Comparison of ENCODE assay signal across 1 cellular context in the genomic region with DNA sequence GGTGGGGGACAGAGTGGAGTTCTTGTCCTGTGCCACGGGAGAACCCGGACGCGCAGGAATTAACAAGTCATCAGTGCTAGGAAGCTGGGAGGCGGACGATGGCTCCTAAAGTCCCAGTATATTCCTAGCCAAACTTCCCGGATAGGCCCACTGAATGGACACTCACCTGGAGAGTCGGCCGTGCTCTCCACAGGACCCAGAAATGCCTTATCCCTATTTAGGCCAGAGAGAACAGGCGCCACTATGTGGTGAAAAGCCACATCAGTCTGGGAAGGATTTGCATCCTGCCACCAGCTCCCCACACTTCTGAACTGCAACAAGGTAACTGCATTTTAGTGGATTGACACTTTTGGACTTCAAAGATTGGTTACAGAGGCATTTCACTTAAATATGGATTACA.
TF ChIP-seq lines count a peak whose summit lies in the region.

No MANE protein-coding gene starts in this region.

TF ChIP-seq in GM12878, 131 proteins besides CTCF, POLR2A, EP300 and RAD21 (continued from another document):
- TF ChIP-seq, protein P1, sequence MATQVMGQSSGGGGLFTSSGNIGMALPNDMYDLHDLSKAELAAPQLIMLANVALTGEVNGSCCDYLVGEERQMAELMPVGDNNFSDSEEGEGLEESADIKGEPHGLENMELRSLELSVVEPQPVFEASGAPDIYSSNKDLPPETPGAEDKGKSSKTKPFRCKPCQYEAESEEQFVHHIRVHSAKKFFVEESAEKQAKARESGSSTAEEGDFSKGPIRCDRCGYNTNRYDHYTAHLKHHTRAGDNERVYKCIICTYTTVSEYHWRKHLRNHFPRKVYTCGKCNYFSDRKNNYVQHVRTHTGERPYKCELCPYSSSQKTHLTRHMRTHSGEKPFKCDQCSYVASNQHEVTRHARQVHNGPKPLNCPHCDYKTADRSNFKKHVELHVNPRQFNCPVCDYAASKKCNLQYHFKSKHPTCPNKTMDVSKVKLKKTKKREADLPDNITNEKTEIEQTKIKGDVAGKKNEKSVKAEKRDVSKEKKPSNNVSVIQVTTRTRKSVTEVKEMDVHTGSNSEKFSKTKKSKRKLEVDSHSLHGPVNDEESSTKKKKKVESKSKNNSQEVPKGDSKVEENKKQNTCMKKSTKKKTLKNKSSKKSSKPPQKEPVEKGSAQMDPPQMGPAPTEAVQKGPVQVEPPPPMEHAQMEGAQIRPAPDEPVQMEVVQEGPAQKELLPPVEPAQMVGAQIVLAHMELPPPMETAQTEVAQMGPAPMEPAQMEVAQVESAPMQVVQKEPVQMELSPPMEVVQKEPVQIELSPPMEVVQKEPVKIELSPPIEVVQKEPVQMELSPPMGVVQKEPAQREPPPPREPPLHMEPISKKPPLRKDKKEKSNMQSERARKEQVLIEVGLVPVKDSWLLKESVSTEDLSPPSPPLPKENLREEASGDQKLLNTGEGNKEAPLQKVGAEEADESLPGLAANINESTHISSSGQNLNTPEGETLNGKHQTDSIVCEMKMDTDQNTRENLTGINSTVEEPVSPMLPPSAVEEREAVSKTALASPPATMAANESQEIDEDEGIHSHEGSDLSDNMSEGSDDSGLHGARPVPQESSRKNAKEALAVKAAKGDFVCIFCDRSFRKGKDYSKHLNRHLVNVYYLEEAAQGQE (IDR thresholded peaks at IDR 0.05; ENCODE audit: low read depth, low read length): no peak
- TF ChIP-seq, protein P2, sequence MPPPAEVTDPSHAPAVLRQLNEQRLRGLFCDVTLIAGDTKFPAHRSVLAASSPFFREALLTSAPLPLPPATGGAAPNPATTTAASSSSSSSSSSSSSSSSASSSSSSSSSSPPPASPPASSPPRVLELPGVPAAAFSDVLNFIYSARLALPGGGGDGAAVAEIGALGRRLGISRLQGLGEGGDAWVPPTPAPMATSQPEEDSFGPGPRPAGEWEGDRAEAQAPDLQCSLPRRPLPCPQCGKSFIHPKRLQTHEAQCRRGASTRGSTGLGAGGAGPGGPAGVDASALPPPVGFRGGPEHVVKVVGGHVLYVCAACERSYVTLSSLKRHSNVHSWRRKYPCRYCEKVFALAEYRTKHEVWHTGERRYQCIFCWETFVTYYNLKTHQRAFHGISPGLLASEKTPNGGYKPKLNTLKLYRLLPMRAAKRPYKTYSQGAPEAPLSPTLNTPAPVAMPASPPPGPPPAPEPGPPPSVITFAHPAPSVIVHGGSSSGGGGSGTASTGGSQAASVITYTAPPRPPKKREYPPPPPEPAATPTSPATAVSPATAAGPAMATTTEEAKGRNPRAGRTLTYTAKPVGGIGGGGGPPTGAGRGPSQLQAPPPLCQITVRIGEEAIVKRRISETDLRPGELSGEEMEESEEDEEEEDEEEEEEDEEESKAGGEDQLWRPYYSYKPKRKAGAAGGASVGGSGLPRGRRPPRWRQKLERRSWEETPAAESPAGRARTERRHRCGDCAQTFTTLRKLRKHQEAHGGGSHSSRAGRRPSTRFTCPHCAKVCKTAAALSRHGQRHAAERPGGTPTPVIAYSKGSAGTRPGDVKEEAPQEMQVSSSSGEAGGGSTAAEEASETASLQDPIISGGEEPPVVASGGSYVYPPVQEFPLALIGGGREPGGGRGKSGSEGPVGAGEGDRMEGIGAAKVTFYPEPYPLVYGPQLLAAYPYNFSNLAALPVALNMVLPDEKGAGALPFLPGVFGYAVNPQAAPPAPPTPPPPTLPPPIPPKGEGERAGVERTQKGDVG (CRISPR knock-in tag; IDR thresholded peaks at IDR 0.05): no peak
- no peak for TF ChIP-seq TARDBP (IDR thresholded peaks at IDR 0.05; ENCODE audit: borderline replicate concordance)
- TF ChIP-seq CBX5 (IDR thresholded peaks at IDR 0.05; ENCODE audit: low read depth): no peak
- TF ChIP-seq CEBPB (IDR thresholded peaks at IDR 0.05; ENCODE audit: borderline replicate concordance in 1 of 2, low read depth in 2 of 2, low read length in 2 of 2): no peak
- no peak for TF ChIP-seq IKZF1 (conservative IDR thresholded peaks at IDR 0.05)
- no peak for TF ChIP-seq MEF2B (IDR thresholded peaks at IDR 0.05; ENCODE audit: partially characterized antibody, poor library complexity, severe bottlenecking)
